ENCODE assay signal across 1 cellular context in the genomic region with DNA sequence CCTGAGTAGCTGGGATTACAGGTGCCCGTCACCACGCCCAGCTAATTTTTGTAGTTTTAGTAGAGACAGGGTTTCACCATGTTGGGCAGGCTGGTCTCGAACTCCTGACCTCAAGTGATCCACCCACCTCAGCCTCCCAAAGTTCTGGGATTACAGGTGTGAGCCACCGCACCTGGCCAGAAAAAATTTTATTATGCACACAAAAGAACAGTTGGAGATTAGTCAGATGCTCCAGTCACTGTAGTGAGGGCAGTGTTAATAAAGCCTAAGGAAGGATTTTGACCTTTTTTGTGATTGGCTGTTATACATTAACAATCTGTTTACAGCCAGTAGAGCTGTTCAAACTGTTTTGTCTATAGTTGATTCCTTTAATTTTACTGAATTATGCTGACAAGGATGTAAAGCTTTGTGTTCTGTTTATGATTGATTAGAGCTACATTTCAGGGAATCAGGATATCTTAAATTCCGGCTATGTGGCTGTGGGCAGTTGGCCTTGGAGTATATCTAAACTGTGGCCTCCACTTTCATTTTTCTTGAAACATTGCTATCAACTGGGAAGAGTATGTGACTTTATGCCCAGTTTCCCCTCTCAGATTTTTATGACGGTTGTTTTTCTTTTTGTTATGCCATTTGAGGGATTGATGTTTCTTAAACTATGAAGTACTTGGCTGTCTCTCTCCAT.
TF ChIP-seq lines count a peak whose summit lies in the region.

No MANE protein-coding gene starts in this region.

TF ChIP-seq in SK-N-SH treated with all-trans-retinoic acid at 6 μM for 48 hours, 23 proteins besides CTCF, POLR2A, EP300 and RAD21 (continued from another document):
- TF ChIP-seq, protein P1, sequence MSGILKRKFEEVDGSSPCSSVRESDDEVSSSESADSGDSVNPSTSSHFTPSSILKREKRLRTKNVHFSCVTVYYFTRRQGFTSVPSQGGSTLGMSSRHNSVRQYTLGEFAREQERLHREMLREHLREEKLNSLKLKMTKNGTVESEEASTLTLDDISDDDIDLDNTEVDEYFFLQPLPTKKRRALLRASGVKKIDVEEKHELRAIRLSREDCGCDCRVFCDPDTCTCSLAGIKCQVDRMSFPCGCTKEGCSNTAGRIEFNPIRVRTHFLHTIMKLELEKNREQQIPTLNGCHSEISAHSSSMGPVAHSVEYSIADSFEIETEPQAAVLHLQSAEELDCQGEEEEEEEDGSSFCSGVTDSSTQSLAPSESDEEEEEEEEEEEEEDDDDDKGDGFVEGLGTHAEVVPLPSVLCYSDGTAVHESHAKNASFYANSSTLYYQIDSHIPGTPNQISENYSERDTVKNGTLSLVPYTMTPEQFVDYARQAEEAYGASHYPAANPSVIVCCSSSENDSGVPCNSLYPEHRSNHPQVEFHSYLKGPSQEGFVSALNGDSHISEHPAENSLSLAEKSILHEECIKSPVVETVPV (CRISPR knock-in tag; IDR thresholded peaks at IDR 0.05): no peak
- TF ChIP-seq ZNF565 (CRISPR knock-in tag; conservative IDR thresholded peaks at IDR 0.05; ENCODE audit: low read depth) (no peak), ZNF70 (CRISPR knock-in tag; IDR thresholded peaks at IDR 0.05) (no peak), OSR1 (CRISPR knock-in tag; IDR thresholded peaks at IDR 0.05) (no peak), ARNTL (CRISPR knock-in tag; IDR thresholded peaks at IDR 0.05; ENCODE audit: borderline replicate concordance, low read depth) (no peak), ISL1 (CRISPR knock-in tag; IDR thresholded peaks at IDR 0.05) (no peak), PPARA (CRISPR knock-in tag; IDR thresholded peaks at IDR 0.05; ENCODE audit: borderline replicate concordance) (no peak), ZFP3 (CRISPR knock-in tag; IDR thresholded peaks at IDR 0.05) (no peak)
- TF ChIP-seq, protein P2, sequence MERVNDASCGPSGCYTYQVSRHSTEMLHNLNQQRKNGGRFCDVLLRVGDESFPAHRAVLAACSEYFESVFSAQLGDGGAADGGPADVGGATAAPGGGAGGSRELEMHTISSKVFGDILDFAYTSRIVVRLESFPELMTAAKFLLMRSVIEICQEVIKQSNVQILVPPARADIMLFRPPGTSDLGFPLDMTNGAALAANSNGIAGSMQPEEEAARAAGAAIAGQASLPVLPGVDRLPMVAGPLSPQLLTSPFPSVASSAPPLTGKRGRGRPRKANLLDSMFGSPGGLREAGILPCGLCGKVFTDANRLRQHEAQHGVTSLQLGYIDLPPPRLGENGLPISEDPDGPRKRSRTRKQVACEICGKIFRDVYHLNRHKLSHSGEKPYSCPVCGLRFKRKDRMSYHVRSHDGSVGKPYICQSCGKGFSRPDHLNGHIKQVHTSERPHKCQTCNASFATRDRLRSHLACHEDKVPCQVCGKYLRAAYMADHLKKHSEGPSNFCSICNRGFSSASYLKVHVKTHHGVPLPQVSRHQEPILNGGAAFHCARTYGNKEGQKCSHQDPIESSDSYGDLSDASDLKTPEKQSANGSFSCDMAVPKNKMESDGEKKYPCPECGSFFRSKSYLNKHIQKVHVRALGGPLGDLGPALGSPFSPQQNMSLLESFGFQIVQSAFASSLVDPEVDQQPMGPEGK (CRISPR knock-in tag; IDR thresholded peaks at IDR 0.05; ENCODE audit: borderline replicate concordance): no peak
